In the genomic region with DNA sequence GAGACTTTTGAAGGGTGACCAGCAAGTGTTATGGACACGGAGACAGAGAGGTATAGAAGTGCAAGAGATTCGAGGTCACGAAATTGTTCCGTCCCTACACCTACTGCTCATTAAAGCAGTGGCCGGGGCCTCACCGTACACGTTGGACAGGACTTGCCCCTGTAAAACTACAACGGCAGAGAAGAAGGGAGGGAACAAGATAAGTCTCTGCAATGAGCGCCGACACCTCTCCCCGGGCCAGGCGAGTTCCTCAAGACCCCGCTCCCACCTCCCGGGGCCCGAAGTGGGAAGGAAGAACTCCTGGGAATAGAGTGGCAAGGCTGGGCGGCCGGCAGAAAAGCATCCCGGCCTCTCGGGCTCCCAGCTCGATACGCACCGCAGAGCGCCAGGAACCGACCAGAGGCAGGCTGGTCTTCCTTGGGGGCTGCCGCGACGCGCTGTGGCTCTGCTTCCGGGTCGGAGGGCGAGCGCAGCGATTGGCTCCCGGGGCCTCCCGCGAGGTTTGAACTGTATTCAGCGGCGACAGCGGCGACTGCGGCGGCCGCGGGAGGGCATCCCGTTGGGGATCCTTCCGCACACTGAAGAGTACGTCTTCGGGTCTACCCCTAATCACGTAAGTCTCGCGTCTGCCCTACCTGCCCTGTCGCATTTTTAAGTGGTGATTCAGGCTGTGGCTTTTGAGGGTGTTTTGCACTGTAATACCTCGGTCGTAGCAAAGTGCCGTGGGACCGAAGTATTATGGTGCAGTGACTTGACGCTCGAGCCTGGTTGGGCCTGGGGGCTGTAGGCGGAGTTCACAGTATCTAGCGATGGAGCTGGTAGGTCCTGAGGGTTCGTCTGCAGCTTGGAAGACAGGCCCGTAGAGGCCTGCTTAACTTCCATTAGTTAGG, we compare ENCODE assay signal across 1 cellular context.
TF ChIP-seq lines count a peak whose summit lies in the region.

A gene with protein sequence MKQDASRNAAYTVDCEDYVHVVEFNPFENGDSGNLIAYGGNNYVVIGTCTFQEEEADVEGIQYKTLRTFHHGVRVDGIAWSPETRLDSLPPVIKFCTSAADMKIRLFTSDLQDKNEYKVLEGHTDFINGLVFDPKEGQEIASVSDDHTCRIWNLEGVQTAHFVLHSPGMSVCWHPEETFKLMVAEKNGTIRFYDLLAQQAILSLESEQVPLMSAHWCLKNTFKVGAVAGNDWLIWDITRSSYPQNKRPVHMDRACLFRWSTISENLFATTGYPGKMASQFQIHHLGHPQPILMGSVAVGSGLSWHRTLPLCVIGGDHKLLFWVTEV (minus strand): TSS at position 441 of the 890 bp plus-strand sequence. CDS start 1,596 bp downstream, outside the sequence.
A gene with protein sequence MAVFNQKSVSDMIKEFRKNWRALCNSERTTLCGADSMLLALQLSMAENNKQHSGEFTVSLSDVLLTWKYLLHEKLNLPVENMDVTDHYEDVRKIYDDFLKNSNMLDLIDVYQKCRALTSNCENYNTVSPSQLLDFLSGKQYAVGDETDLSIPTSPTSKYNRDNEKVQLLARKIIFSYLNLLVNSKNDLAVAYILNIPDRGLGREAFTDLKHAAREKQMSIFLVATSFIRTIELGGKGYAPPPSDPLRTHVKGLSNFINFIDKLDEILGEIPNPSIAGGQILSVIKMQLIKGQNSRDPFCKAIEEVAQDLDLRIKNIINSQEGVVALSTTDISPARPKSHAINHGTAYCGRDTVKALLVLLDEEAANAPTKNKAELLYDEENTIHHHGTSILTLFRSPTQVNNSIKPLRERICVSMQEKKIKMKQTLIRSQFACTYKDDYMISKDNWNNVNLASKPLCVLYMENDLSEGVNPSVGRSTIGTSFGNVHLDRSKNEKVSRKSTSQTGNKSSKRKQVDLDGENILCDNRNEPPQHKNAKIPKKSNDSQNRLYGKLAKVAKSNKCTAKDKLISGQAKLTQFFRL (plus strand): TSS at position 510 of the 890 bp plus-strand sequence. CDS start 3,706 bp downstream, outside the sequence.

TF ChIP-seq in K562, 482 proteins besides CTCF, POLR2A, EP300 and RAD21 (continued from another document and continues in another):
- TF ChIP-seq ZNF384 (IDR thresholded peaks at IDR 0.05; ENCODE audit: low read depth, low read length) (no peak), PCBP1 (IDR thresholded peaks at IDR 0.05; ENCODE audit: low read depth, low read length, poor library complexity, severe bottlenecking) (peak; percentile 83), ZNF253 (CRISPR knock-in tag; conservative IDR thresholded peaks at IDR 0.05) (no peak), BCL6 (CRISPR knock-in tag; IDR thresholded peaks at IDR 0.05) (no peak), HNRNPL (IDR thresholded peaks at IDR 0.05; ENCODE audit: low read depth, low read length) (no peak), TBL1XR1 (IDR thresholded peaks at IDR 0.05; ENCODE audit: low read length in 2 of 2) (peak in 1 of 2 experiments; percentile 22; a peak in 1 of 4 replicates), TEAD1 (CRISPR knock-in tag; IDR thresholded peaks at IDR 0.05) (peak in 1 of 2 experiments; percentile 89; a peak in 2 of 4 replicates), ZSCAN32 (CRISPR knock-in tag; IDR thresholded peaks at IDR 0.05) (no peak; the same call in 1 of the 2 replicates), ZNF785 (CRISPR knock-in tag; IDR thresholded peaks at IDR 0.05) (no peak), SNRNP70 (optimal IDR thresholded peaks at IDR 0.05; ENCODE audit: low read depth, low read length) (no peak), NFXL1 (CRISPR knock-in tag; IDR thresholded peaks at IDR 0.05) (no peak), ZFP36 (IDR thresholded peaks at IDR 0.05; ENCODE audit: low read depth, low read length, partially characterized antibody) (peak; percentile 14), PURB (CRISPR knock-in tag; IDR thresholded peaks at IDR 0.05; ENCODE audit: low read depth) (no peak), ETV6 (IDR thresholded peaks at IDR 0.05; ENCODE audit: borderline replicate concordance in 1 of 2, low read depth in 2 of 2, low read length in 1 of 2) (0 out of 4 replicates have a peak, but pooled peaks of 1 of the 2 experiments have one; percentile 19), ETV6 (CRISPR knock-in tag; IDR thresholded peaks at IDR 0.05; ENCODE audit: borderline replicate concordance) (no peak), GABPA (tag; conservative IDR thresholded peaks at IDR 0.05; ENCODE audit: low read depth) (peak; percentile 98), HDAC2 (IDR thresholded peaks at IDR 0.05) (peak; percentile 88; the same call in 1 of the 2 replicates)
- TF ChIP-seq, protein P1, sequence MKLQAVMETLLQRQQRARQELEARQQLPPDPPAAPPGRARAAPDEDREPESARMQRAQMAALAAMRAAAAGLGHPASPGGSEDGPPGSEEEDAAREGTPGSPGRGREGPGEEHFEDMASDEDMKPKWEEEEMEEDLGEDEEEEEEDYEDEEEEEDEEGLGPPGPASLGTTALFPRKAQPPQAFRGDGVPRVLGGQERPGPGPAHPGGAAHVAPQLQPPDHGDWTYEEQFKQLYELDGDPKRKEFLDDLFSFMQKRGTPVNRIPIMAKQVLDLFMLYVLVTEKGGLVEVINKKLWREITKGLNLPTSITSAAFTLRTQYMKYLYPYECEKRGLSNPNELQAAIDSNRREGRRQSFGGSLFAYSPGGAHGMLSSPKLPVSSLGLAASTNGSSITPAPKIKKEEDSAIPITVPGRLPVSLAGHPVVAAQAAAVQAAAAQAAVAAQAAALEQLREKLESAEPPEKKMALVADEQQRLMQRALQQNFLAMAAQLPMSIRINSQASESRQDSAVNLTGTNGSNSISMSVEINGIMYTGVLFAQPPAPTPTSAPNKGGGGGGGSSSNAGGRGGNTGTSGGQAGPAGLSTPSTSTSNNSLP (IDR thresholded peaks at IDR 0.05; ENCODE audit: borderline replicate concordance, low read depth, low read length) = no peak
- TF ChIP-seq, protein P2, sequence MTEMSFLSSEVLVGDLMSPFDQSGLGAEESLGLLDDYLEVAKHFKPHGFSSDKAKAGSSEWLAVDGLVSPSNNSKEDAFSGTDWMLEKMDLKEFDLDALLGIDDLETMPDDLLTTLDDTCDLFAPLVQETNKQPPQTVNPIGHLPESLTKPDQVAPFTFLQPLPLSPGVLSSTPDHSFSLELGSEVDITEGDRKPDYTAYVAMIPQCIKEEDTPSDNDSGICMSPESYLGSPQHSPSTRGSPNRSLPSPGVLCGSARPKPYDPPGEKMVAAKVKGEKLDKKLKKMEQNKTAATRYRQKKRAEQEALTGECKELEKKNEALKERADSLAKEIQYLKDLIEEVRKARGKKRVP (CRISPR knock-in tag; IDR thresholded peaks at IDR 0.05) = no peak
- TF ChIP-seq, protein P3, sequence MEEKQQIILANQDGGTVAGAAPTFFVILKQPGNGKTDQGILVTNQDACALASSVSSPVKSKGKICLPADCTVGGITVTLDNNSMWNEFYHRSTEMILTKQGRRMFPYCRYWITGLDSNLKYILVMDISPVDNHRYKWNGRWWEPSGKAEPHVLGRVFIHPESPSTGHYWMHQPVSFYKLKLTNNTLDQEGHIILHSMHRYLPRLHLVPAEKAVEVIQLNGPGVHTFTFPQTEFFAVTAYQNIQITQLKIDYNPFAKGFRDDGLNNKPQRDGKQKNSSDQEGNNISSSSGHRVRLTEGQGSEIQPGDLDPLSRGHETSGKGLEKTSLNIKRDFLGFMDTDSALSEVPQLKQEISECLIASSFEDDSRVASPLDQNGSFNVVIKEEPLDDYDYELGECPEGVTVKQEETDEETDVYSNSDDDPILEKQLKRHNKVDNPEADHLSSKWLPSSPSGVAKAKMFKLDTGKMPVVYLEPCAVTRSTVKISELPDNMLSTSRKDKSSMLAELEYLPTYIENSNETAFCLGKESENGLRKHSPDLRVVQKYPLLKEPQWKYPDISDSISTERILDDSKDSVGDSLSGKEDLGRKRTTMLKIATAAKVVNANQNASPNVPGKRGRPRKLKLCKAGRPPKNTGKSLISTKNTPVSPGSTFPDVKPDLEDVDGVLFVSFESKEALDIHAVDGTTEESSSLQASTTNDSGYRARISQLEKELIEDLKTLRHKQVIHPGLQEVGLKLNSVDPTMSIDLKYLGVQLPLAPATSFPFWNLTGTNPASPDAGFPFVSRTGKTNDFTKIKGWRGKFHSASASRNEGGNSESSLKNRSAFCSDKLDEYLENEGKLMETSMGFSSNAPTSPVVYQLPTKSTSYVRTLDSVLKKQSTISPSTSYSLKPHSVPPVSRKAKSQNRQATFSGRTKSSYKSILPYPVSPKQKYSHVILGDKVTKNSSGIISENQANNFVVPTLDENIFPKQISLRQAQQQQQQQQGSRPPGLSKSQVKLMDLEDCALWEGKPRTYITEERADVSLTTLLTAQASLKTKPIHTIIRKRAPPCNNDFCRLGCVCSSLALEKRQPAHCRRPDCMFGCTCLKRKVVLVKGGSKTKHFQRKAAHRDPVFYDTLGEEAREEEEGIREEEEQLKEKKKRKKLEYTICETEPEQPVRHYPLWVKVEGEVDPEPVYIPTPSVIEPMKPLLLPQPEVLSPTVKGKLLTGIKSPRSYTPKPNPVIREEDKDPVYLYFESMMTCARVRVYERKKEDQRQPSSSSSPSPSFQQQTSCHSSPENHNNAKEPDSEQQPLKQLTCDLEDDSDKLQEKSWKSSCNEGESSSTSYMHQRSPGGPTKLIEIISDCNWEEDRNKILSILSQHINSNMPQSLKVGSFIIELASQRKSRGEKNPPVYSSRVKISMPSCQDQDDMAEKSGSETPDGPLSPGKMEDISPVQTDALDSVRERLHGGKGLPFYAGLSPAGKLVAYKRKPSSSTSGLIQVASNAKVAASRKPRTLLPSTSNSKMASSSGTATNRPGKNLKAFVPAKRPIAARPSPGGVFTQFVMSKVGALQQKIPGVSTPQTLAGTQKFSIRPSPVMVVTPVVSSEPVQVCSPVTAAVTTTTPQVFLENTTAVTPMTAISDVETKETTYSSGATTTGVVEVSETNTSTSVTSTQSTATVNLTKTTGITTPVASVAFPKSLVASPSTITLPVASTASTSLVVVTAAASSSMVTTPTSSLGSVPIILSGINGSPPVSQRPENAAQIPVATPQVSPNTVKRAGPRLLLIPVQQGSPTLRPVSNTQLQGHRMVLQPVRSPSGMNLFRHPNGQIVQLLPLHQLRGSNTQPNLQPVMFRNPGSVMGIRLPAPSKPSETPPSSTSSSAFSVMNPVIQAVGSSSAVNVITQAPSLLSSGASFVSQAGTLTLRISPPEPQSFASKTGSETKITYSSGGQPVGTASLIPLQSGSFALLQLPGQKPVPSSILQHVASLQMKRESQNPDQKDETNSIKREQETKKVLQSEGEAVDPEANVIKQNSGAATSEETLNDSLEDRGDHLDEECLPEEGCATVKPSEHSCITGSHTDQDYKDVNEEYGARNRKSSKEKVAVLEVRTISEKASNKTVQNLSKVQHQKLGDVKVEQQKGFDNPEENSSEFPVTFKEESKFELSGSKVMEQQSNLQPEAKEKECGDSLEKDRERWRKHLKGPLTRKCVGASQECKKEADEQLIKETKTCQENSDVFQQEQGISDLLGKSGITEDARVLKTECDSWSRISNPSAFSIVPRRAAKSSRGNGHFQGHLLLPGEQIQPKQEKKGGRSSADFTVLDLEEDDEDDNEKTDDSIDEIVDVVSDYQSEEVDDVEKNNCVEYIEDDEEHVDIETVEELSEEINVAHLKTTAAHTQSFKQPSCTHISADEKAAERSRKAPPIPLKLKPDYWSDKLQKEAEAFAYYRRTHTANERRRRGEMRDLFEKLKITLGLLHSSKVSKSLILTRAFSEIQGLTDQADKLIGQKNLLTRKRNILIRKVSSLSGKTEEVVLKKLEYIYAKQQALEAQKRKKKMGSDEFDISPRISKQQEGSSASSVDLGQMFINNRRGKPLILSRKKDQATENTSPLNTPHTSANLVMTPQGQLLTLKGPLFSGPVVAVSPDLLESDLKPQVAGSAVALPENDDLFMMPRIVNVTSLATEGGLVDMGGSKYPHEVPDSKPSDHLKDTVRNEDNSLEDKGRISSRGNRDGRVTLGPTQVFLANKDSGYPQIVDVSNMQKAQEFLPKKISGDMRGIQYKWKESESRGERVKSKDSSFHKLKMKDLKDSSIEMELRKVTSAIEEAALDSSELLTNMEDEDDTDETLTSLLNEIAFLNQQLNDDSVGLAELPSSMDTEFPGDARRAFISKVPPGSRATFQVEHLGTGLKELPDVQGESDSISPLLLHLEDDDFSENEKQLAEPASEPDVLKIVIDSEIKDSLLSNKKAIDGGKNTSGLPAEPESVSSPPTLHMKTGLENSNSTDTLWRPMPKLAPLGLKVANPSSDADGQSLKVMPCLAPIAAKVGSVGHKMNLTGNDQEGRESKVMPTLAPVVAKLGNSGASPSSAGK (IDR thresholded peaks at IDR 0.05) = peak; percentile 78
- TF ChIP-seq, protein P4, sequence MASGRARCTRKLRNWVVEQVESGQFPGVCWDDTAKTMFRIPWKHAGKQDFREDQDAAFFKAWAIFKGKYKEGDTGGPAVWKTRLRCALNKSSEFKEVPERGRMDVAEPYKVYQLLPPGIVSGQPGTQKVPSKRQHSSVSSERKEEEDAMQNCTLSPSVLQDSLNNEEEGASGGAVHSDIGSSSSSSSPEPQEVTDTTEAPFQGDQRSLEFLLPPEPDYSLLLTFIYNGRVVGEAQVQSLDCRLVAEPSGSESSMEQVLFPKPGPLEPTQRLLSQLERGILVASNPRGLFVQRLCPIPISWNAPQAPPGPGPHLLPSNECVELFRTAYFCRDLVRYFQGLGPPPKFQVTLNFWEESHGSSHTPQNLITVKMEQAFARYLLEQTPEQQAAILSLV (tag; IDR thresholded peaks at IDR 0.05) = no peak
- TF ChIP-seq, protein P5, sequence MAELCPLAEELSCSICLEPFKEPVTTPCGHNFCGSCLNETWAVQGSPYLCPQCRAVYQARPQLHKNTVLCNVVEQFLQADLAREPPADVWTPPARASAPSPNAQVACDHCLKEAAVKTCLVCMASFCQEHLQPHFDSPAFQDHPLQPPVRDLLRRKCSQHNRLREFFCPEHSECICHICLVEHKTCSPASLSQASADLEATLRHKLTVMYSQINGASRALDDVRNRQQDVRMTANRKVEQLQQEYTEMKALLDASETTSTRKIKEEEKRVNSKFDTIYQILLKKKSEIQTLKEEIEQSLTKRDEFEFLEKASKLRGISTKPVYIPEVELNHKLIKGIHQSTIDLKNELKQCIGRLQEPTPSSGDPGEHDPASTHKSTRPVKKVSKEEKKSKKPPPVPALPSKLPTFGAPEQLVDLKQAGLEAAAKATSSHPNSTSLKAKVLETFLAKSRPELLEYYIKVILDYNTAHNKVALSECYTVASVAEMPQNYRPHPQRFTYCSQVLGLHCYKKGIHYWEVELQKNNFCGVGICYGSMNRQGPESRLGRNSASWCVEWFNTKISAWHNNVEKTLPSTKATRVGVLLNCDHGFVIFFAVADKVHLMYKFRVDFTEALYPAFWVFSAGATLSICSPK (IDR thresholded peaks at IDR 0.05; ENCODE audit: borderline replicate concordance) = no peak
- TF ChIP-seq, protein P6, sequence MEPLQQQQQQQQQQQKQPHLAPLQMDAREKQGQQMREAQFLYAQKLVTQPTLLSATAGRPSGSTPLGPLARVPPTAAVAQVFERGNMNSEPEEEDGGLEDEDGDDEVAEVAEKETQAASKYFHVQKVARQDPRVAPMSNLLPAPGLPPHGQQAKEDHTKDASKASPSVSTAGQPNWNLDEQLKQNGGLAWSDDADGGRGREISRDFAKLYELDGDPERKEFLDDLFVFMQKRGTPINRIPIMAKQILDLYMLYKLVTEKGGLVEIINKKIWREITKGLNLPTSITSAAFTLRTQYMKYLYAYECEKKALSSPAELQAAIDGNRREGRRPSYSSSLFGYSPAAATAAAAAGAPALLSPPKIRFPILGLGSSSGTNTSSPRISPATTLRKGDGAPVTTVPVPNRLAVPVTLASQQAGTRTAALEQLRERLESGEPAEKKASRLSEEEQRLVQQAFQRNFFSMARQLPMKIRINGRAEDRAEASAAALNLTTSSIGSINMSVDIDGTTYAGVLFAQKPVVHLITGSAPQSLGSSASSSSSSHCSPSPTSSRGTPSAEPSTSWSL (CRISPR knock-in tag; IDR thresholded peaks at IDR 0.05; ENCODE audit: borderline replicate concordance) = no peak
- TF ChIP-seq, protein P7, sequence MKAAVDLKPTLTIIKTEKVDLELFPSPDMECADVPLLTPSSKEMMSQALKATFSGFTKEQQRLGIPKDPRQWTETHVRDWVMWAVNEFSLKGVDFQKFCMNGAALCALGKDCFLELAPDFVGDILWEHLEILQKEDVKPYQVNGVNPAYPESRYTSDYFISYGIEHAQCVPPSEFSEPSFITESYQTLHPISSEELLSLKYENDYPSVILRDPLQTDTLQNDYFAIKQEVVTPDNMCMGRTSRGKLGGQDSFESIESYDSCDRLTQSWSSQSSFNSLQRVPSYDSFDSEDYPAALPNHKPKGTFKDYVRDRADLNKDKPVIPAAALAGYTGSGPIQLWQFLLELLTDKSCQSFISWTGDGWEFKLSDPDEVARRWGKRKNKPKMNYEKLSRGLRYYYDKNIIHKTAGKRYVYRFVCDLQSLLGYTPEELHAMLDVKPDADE (conservative IDR thresholded peaks at IDR 0.05; ENCODE audit: control insufficient read depth, low read depth, low read length) = peak; percentile 75; the same call in 1 of the 2 replicates
